13 cellular contexts compared by ENCODE assay signal in genomic region chr1:26291433-26291832, GRCh38. TPM values are rescaled to one million over a fixed set of nuclear protein-coding genes. Genes with fewer than 3 reads are reported as not detected.
A peak's percentile ranks its signal among the peaks of the same experiment; 100 is the strongest.
DNase-seq lines count a peak whose midpoint lies in the region; ATAC-seq, FAIRE-seq and TF ChIP-seq lines count a peak whose summit lies in the region.
"Had no signal": no experiment of that assay in that cellular context is flagged by ENCODE, and none has a peak within 500 bp of the region (broad histone marks: within the 10 kb centered on the region; RNA-seq: fewer than 3 reads in every experiment).

No MANE protein-coding gene starts in this region.

- no peaks in the 10 kb centered on the region for H3K9me3 ChIP-seq in DND-41 (ENCODE audit: insufficient read depth, low read length, severe bottlenecking)
- no peaks in the 10 kb centered on the region for H3K9me3 ChIP-seq in Loucy (ENCODE audit: insufficient read depth, low read depth, low read length)
- no peaks in the 10 kb centered on the region for H3K9me3 ChIP-seq in effector memory CD4-positive, alpha-beta T cell (ENCODE audit: control insufficient read depth, low read length)
- H3K9me3 ChIP-seq in small intestine (ENCODE audit: control insufficient read depth, low read depth) = no peaks in the 10 kb centered on the region
- H3K9me3 ChIP-seq: right lobe of liver had no signal

- no peak overlapping the region for H3K4me2 ChIP-seq in DND-41 (ENCODE audit: insufficient read depth, low read length)
- no peak overlapping the region for H3K4me2 ChIP-seq in Loucy (ENCODE audit: low read depth, low read length, poor library complexity, severe bottlenecking)

- H3K4me3 ChIP-seq in DND-41 (ENCODE audit: low read depth in 1 of 2, low read length in 2 of 2) = no peak overlapping the region
- no peak overlapping the region for H3K4me3 ChIP-seq in Loucy (ENCODE audit: low read length, poor library complexity, severe bottlenecking)
- H3K4me3 ChIP-seq in effector memory CD4-positive, alpha-beta T cell (ENCODE audit: insufficient read depth, low read depth, low read length, poor library complexity, severe bottlenecking) = no peak overlapping the region
- no peak overlapping the region for H3K4me3 ChIP-seq in small intestine (ENCODE audit: low read depth in 1 of 2, low read length in 2 of 2)
- H3K4me3 ChIP-seq: right lobe of liver had no signal

- no peaks in the 10 kb centered on the region for H3K79me2 ChIP-seq in DND-41 (ENCODE audit: insufficient read depth, low read length)
- no peaks in the 10 kb centered on the region for H3K79me2 ChIP-seq in Loucy (ENCODE audit: insufficient read depth, low read length)

- peaks cover 31% of the 10 kb centered on the region for H3F3A ChIP-seq in Loucy (ENCODE audit: low read depth)

- ATAC-seq in DND-41 (ENCODE audit: insufficient read depth, low read depth) (no peak), HG02885 (IDR thresholded peaks at IDR 0.05; ENCODE audit: poor library complexity, unreplicated experiment) (no peak)

- TF ChIP-seq CTCF in DND-41 (IDR thresholded peaks at IDR 0.05; ENCODE audit: borderline replicate concordance, extremely low read depth, low read length, poor library complexity, severe bottlenecking) (no peak), Loucy (conservative IDR thresholded peaks at IDR 0.05; ENCODE audit: low read length) (no peak)

- H3K27me3 ChIP-seq in DND-41 (ENCODE audit: insufficient read depth, low read length, poor library complexity) = no peaks in the 10 kb centered on the region
- no peaks in the 10 kb centered on the region for H3K27me3 ChIP-seq in Loucy (ENCODE audit: insufficient read depth, low read length, poor library complexity, severe bottlenecking)
- no peaks in the 10 kb centered on the region for H3K27me3 ChIP-seq in effector memory CD4-positive, alpha-beta T cell (replicated peaks; ENCODE audit: control insufficient read depth, insufficient read depth, low read length, poor library complexity, severe bottlenecking)
- H3K27me3 ChIP-seq in small intestine (ENCODE audit: control insufficient read depth in 2 of 2, insufficient read depth in 2 of 2, low read length in 2 of 2) = no peaks in the 10 kb centered on the region
- H3K27me3 ChIP-seq: right lobe of liver had no signal

- 0 out of 2 replicates have a peak overlapping the region, but pooled peaks have one; percentile 45 for H3K9ac ChIP-seq in DND-41 (ENCODE audit: low read depth, low read length)
- peak overlapping the region; percentile 88 for H3K9ac ChIP-seq in Loucy (ENCODE audit: low read depth, low read length, poor library complexity, severe bottlenecking)

- H3K4me1 ChIP-seq in DND-41 (ENCODE audit: insufficient read depth, low read length) = peaks cover 57% of the 10 kb centered on the region
- H3K4me1 ChIP-seq in Loucy (ENCODE audit: insufficient read depth, low read length, poor library complexity, severe bottlenecking) = peaks cover 57% of the 10 kb centered on the region
- H3K4me1 ChIP-seq in effector memory CD4-positive, alpha-beta T cell (ENCODE audit: control insufficient read depth, insufficient read depth, low read length, poor library complexity, severe bottlenecking) = peaks cover 58% of the 10 kb centered on the region
- H3K4me1 ChIP-seq in small intestine (ENCODE audit: control insufficient read depth in 2 of 2, insufficient read depth in 1 of 2, low read depth in 1 of 2, low read length in 1 of 2) = no peaks in the 10 kb centered on the region

- H2AFZ ChIP-seq in DND-41 (ENCODE audit: low read depth, low read length) (no peak overlapping the region), Loucy (ENCODE audit: low read length) (no peak overlapping the region)

- H3K27ac ChIP-seq in DND-41 (ENCODE audit: low read length) = peak overlapping the region; percentile 93
- H3K27ac ChIP-seq in effector memory CD4-positive, alpha-beta T cell (ENCODE audit: insufficient read depth, low read length, poor library complexity, severe bottlenecking) = peak overlapping the region; percentile 89
- H3K27ac ChIP-seq in small intestine (ENCODE audit: low read depth in 1 of 2, low read length in 1 of 2) = peak overlapping the region; percentile 44 to 70

- FAIRE-seq in small intestine (lab: Jason Lieb, UNC) = no peak
- FAIRE-seq: keratinocyte had no signal

- DNase-seq in DND-41 (no peak), small intestine (no peak), CD1c-positive myeloid dendritic cell (ENCODE audit: extremely low spot score) (no peak), DMS 273 treated with DMSO at 0.1 percent for 48 hours (lab: John Stamatoyannopoulos, UW) (no peak)
- DNase-seq in effector memory CD4-positive, alpha-beta T cell = no peak
- DNase-seq: activated CD8-positive, alpha-beta memory T cell treated with anti-CD3 and anti-CD28 coated beads for 24 hours; foreskin fibroblast; NCI-H1417 treated with DMSO at 0.1 percent for 48 hours; NCI-H510A; right lobe of liver had no signal

- 93 to 97% (median 94%) methylated on average over 2 to 3 of the region's 3 CpGs for WGBS in small intestine, 3 donors

- H4K20me1 ChIP-seq in DND-41 (ENCODE audit: insufficient read depth, low read length) (no peaks in the 10 kb centered on the region), Loucy (ENCODE audit: insufficient read depth, low read length, poor library complexity, severe bottlenecking) (no peaks in the 10 kb centered on the region)

- H3K9me2 ChIP-seq in Loucy (replicated peaks; ENCODE audit: low read depth, low read length) = no peaks in the 10 kb centered on the region

- H3K36me3 ChIP-seq in DND-41 (ENCODE audit: insufficient read depth, low read length) (no peaks in the 10 kb centered on the region), Loucy (ENCODE audit: insufficient read depth, low read length) (no peaks in the 10 kb centered on the region), small intestine (ENCODE audit: control insufficient read depth in 2 of 2, insufficient read depth in 2 of 2, low read length in 2 of 2) (no peaks in the 10 kb centered on the region)
- no peaks in the 10 kb centered on the region for H3K36me3 ChIP-seq in effector memory CD4-positive, alpha-beta T cell (ENCODE audit: control insufficient read depth, insufficient read depth, low read length)
- H3K36me3 ChIP-seq: right lobe of liver had no signal

RNA-seq across cellular contexts. Expression of gene SH3BGRL3, which starts 11.5 kb away (rescaled TPM):
- polyA plus RNA-seq in small intestine = 100 to 1,000 TPM; 157 to 238 (median 199) TPM

RNA-seq across cellular contexts. Expression of gene UBXN11, which starts 15.0 kb away (rescaled TPM):
- 10 to 100 TPM in 1 of 3 donors, 1 to 10 TPM in 2; 1.1 to 20.2 (median 2.7) TPM for polyA plus RNA-seq in small intestine

RNA-seq across cellular contexts. Expression of gene CD52, which starts 26.3 kb away (rescaled TPM):
- polyA plus RNA-seq in small intestine = 100 to 1,000 TPM in 1 of 3 donors, 10 to 100 TPM in 2; 31.1 to 116 (median 42.5) TPM

RNA-seq across cellular contexts. Expression of gene CEP85, which starts 57.4 kb away (rescaled TPM):
- 1 to 10 TPM; 2.7 to 7.2 (median 4.1) TPM for polyA plus RNA-seq in small intestine
